8 cellular contexts compared by ENCODE assay signal in the genomic region with DNA sequence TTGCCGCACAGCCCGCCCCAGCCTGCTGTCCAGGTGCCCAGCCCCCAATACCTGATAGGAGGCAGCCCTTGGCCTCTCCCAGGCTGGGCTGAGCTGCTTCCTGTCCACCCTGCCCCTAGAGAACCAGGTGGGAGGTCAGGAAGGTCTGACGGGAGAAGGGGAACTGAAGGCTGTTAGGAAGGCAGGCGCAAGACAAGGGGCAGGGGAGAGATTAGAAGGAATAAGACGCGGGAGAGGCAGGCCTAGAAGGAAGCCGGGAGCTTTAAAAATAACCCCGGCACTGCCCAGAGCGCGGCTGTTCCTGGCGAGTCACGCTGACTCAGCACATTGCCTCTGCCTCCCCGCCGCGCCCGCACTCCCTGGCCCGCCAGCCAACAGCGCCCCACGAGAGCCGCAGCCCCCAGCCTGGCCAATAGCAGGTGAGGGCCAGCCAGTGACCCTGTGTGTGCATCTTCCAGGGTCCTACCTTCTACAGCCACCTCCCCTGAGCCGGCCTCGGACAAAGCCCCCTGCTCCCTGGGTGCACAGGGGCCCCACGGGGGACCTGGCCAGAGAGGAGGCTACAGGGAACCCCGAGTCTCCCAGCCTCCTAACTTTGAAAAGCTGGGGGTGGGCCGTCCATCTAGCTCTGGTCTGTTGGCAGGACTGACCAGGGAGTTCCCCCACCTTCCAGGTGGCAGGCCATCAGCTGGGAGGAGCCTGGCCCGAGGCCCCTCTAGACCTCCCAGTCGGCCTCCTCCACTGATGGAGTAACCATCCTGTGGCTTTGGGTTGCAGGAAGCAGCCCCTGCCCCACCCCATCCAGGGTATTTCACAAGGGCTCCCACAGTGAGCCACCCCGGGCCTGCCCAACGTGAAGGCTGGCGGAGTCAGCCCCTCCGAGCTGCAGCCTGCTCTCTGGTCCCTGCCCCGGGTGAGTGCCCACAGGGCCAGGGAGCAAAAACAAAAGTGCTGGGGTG. TPM values are rescaled to one million over a fixed set of nuclear protein-coding genes. Genes with fewer than 3 reads are reported as not detected.
DNase-seq lines count a peak whose midpoint lies in the region; ATAC-seq and TF ChIP-seq lines count a peak whose summit lies in the region.

No MANE protein-coding gene starts in this region.

- 20 to 30% (median 23%) methylated on average over 20 to 32 of the region's 32 CpGs for WGBS in spleen, 5 donors

- DNase-seq in C1 segment of cervical spinal cord (lab: John Stamatoyannopoulos, UW), result peak in 11 of 14 donors; percentile 4 to 58 (median 31)
- DNase-seq in LHCN-M2 (ENCODE audit: low read depth), result peak; percentile 80
- DNase-seq in brain microvascular endothelial cell, result peak; percentile 78
- peak; percentile 63 for DNase-seq in iPS-NIHi7 (ENCODE audit: extremely low spot score)
- DNase-seq in spleen, result peak; percentile 92
- no peak for DNase-seq in effector memory CD8-positive, alpha-beta T cell
- DNase-seq in NCI-H1417 treated with DMSO at 0.1 percent for 48 hours (lab: John Stamatoyannopoulos, UW), result no peak
- no peak for DNase-seq in activated T-cell treated with anti-CD3 and anti-CD28 coated beads, Interleukin-2, amount 50 U/mL, for 4 hours

- intact Hi-C loops in spleen (cut with DNase I; ENCODE audit: low total_unique reads), result no loop called here

- H3K36me3 ChIP-seq in brain microvascular endothelial cell (replicated peaks) (peaks cover 25% of the 10 kb centered on the region), spleen (peaks cover 0 to 42% (median 20%) of the 10 kb centered on the region in 6 donors)

- H3K27me3 ChIP-seq in brain microvascular endothelial cell (replicated peaks), result no peaks in the 10 kb centered on the region
- peaks cover 0 to 8% (median 6%) of the 10 kb centered on the region in 7 donors for H3K27me3 ChIP-seq in spleen (replicated peaks in 1 of 7)

- peaks cover 25 to 95% (median 74%) of the 10 kb centered on the region in 6 donors for H3K4me1 ChIP-seq in spleen

- peaks cover 35% of the 10 kb centered on the region for H3K36me3 Mint-ChIP-seq in effector memory CD8-positive, alpha-beta T cell (ENCODE audit: insufficient read depth)
- H3K36me3 Mint-ChIP-seq in activated T-cell treated with anti-CD3 and anti-CD28 coated beads, Interleukin-2, amount 50 U/mL, for 4 hours (ENCODE audit: insufficient read depth), result peaks cover 7% of the 10 kb centered on the region

- in situ Hi-C loops in brain microvascular endothelial cell (cut with HindIII; ENCODE audit: low pct_ligation_motif_present, low sequenced_read_pairs), result no loop called here

- no peak for TF ChIP-seq POLR2A in spleen (IDR thresholded peaks at IDR 0.05)

- no peak for ATAC-seq in effector memory CD8-positive, alpha-beta T cell (replicated peaks)
- ATAC-seq in activated T-cell treated with anti-CD3 and anti-CD28 coated beads, Interleukin-2, amount 50 U/mL, for 4 hours, result no peak

- H3K27me3 Mint-ChIP-seq in effector memory CD8-positive, alpha-beta T cell, result peaks cover 0 to under 1% of the 10 kb centered on the region in 2 donors
- H3K27me3 Mint-ChIP-seq in activated T-cell treated with anti-CD3 and anti-CD28 coated beads, Interleukin-2, amount 50 U/mL, for 4 hours (ENCODE audit: low read depth), result no peaks in the 10 kb centered on the region

- peak overlapping the region; percentile 64 for H3K27ac ChIP-seq in brain microvascular endothelial cell
- peak overlapping the region in 7 of 8 donors; percentile 71 to 98 (median 95) for H3K27ac ChIP-seq in spleen

- H3K9me3 ChIP-seq in spleen, result no peaks in the 10 kb centered on the region

- no peak for TF ChIP-seq CTCF in brain microvascular endothelial cell (IDR thresholded peaks at IDR 0.05; ENCODE audit: low read depth, low read length, missing control alignments)
- no peak for TF ChIP-seq CTCF in spleen (IDR thresholded peaks at IDR 0.05 in 8 of 11, conservative IDR thresholded peaks at IDR 0.05 in 3 of 11)

- no peaks in the 10 kb centered on the region for H3K9me3 Mint-ChIP-seq in effector memory CD8-positive, alpha-beta T cell
- no peaks in the 10 kb centered on the region for H3K9me3 Mint-ChIP-seq in activated T-cell treated with anti-CD3 and anti-CD28 coated beads, Interleukin-2, amount 50 U/mL, for 4 hours

- H3K4me3 ChIP-seq in brain microvascular endothelial cell (ENCODE audit: low read depth, low read length) (peak overlapping the region; percentile 34), spleen (peak overlapping the region in 6 of 8 donors; percentile 9 to 61 (median 31))

- H3K4me3 Mint-ChIP-seq in effector memory CD8-positive, alpha-beta T cell, result no peak overlapping the region
- no peak overlapping the region for H3K4me3 Mint-ChIP-seq in activated T-cell treated with anti-CD3 and anti-CD28 coated beads, Interleukin-2, amount 50 U/mL, for 4 hours

- peaks cover 6 to 10% of the 10 kb centered on the region in 2 donors for H3K4me1 Mint-ChIP-seq in effector memory CD8-positive, alpha-beta T cell (ENCODE audit: low read depth in 2 of 2)
- H3K4me1 Mint-ChIP-seq in activated T-cell treated with anti-CD3 and anti-CD28 coated beads, Interleukin-2, amount 50 U/mL, for 4 hours (ENCODE audit: low read depth), result peaks cover 16% of the 10 kb centered on the region

- no peak overlapping the region for H3K27ac Mint-ChIP-seq in effector memory CD8-positive, alpha-beta T cell

RNA-seq across cellular contexts. Expression of gene MAFG, which starts 4.0 kb away (rescaled TPM):
- 18.8 and 19.7 TPM in 2 replicates for total RNA-seq in LHCN-M2 (2014; rRNA removed)
- 17.5 TPM for polyA plus RNA-seq in LHCN-M2 (2012)
- 10 to 100 TPM; 22.3 to 41.4 (median 24.2) TPM for total RNA-seq in spleen
- 10 to 100 TPM in 1 of 3 donors, 1 to 10 TPM in 2; 3.2 to 14.2 (median 3.7) TPM for polyA plus RNA-seq in spleen
- 10 to 100 TPM; 42.9 to 50.9 (median 43.4) TPM for total RNA-seq in activated T-cell treated with anti-CD3 and anti-CD28 coated beads, Interleukin-2, amount 50 U/mL, for 4 hours

RNA-seq across cellular contexts. Expression of gene SIRT7, which starts 5.6 kb away (rescaled TPM):
- total RNA-seq in LHCN-M2 (2014; rRNA removed) (17.3 and 20.0 TPM in 2 replicates), spleen (10 to 100 TPM; 34.5 to 53.1 (median 37.5) TPM)
- 18.1 TPM for polyA plus RNA-seq in LHCN-M2 (2012)
- polyA plus RNA-seq in spleen, result 10 to 100 TPM; 28.5 to 54.5 (median 54.2) TPM
- 10 to 100 TPM; 41.1 to 47.2 (median 46.3) TPM for total RNA-seq in activated T-cell treated with anti-CD3 and anti-CD28 coated beads, Interleukin-2, amount 50 U/mL, for 4 hours

RNA-seq across cellular contexts. Expression of gene PCYT2, which starts 12.4 kb away (rescaled TPM):
- total RNA-seq in LHCN-M2 (2014; rRNA removed) (30.4 and 35.4 TPM in 2 replicates), spleen (10 to 100 TPM; 12.5 to 25.5 (median 14.6) TPM)
- 52.7 TPM for polyA plus RNA-seq in LHCN-M2 (2012)
- polyA plus RNA-seq in spleen, result 10 to 100 TPM; 16.1 to 22.7 (median 19.4) TPM
- total RNA-seq in activated T-cell treated with anti-CD3 and anti-CD28 coated beads, Interleukin-2, amount 50 U/mL, for 4 hours, result 10 to 100 TPM; 23.5 to 25.8 (median 25.7) TPM

RNA-seq across cellular contexts. Expression of gene PYCR1, which starts 13.5 kb away (rescaled TPM):
- total RNA-seq in LHCN-M2 (2014; rRNA removed) (59.1 and 81.4 TPM in 2 replicates), spleen (10 to 100 TPM in 1 of 7 donors, 1 to 10 TPM in 6; 3.4 to 10.8 (median 5.5) TPM)
- polyA plus RNA-seq in LHCN-M2 (2012), result 73.7 TPM
- polyA plus RNA-seq in spleen, result 1 to 10 TPM; 1.7 to 6.4 (median 5.0) TPM
- total RNA-seq in activated T-cell treated with anti-CD3 and anti-CD28 coated beads, Interleukin-2, amount 50 U/mL, for 4 hours, result 100 to 1,000 TPM; 192 to 199 (median 194) TPM

RNA-seq across cellular contexts. Expression of gene NPB, which starts 21.5 kb away (rescaled TPM):
- 0.86 and 2.9 TPM in 2 replicates for total RNA-seq in LHCN-M2 (2014; rRNA removed)
- polyA plus RNA-seq in LHCN-M2 (2012), result 1.8 TPM
- total RNA-seq in spleen, result 1 to 10 TPM in 3 of 7 donors, under 1 TPM in 3, not detected in 1; 0.23 to 2.9 (median 0.74) TPM
- polyA plus RNA-seq in spleen, result 1 to 10 TPM; 2.2 to 4.8 (median 3.0) TPM
- under 1 TPM in 2 of 3 donors, not detected in 1; 0.14 to 0.24 TPM for total RNA-seq in activated T-cell treated with anti-CD3 and anti-CD28 coated beads, Interleukin-2, amount 50 U/mL, for 4 hours

Comparison
In these comparisons a context has a peak if more than half of its experiments do, and no peak if none do; other contexts are left out.
1. DNase-seq: peak in C1 segment of cervical spinal cord (11 of 14), LHCN-M2 (single experiment), brain microvascular endothelial cell (single experiment), iPS-NIHi7 (single experiment) and spleen (single experiment); none in effector memory CD8-positive, alpha-beta T cell (0 of 3), NCI-H1417 treated with DMSO at 0.1 percent for 48 hours (single experiment) and activated T-cell treated with anti-CD3 and anti-CD28 coated beads, Interleukin-2, amount 50 U/mL, for 4 hours (single experiment).